In the genomic region with DNA sequence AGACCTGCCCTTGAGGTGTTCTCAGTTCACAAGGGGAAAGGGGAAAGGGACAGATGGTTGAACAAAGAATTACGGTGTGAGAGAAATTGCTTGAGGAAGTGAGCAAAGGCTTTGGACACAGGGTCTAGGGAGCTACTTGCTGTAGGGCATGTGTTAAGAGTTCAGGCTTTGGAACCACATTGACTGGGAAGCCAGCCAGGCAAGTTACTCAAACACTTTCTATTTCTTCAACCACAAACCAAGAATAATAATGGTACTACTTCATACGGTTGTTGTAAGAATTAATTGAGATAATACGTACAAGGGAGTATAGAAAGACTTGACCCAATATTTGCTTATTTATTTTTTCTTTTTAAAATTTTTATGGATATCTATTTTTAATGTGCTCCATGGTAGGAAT, we compare ENCODE assay signal across 8 cellular contexts. TPM values are rescaled to one million over a fixed set of nuclear protein-coding genes. Genes with fewer than 3 reads are reported as not detected.
A peak's percentile ranks its signal among the peaks of the same experiment; 100 is the strongest.
DNase-seq lines count a peak whose midpoint lies in the region; ATAC-seq and TF ChIP-seq lines count a peak whose summit lies in the region.

No MANE protein-coding gene starts in this region.

- peak; percentile 94 for ATAC-seq in GM18502 (IDR thresholded peaks at IDR 0.05; ENCODE audit: poor library complexity, unreplicated experiment)
- peak; percentile 94 for ATAC-seq in HG02678 (IDR thresholded peaks at IDR 0.05; ENCODE audit: unreplicated experiment)
- peak; percentile 25 for ATAC-seq in esophagus mucosa
- no peak for ATAC-seq in GM19035 (IDR thresholded peaks at IDR 0.05; ENCODE audit: unreplicated experiment)

- no peak for TF ChIP-seq CTCF in retinal pigment epithelial cell (conservative IDR thresholded peaks at IDR 0.05; ENCODE audit: low read depth, low read length)

- H3K4me3 ChIP-seq in retinal pigment epithelial cell (ENCODE audit: low read length), result no peak overlapping the region
- no peak overlapping the region for H3K4me3 ChIP-seq in H7 (ENCODE audit: insufficient read depth, low read depth, low read length)

- DNase-seq in NCI-H69 (lab: John Stamatoyannopoulos, UW) (peak; percentile 27), retinal pigment epithelial cell (ENCODE audit: low read depth) (peak; percentile 86), NCI-H1436 treated with DMSO at 0.1 percent for 48 hours (lab: John Stamatoyannopoulos, UW) (no peak), H7 (no peak)

- H3K36me3 ChIP-seq in H7 (replicated peaks; ENCODE audit: control insufficient read depth, insufficient read depth, low read length), result no peaks in the 10 kb centered on the region

- H3K27me3 ChIP-seq in H7 (ENCODE audit: control insufficient read depth, insufficient read depth, low read length), result no peaks in the 10 kb centered on the region

RNA-seq across cellular contexts. Expression of gene AK4, which starts 26.6 kb away (rescaled TPM):
- 51.6 TPM for total RNA-seq in esophagus mucosa
- 227 and 297 TPM in 2 replicates for total RNA-seq in H7 (2014; rRNA removed; shearing (Covaris generic))

Comparison
In these comparisons a context has a peak if more than half of its experiments do, and no peak if none do; other contexts are left out.
1. DNase-seq: peak in NCI-H69 (single experiment) and retinal pigment epithelial cell (single experiment); none in NCI-H1436 treated with DMSO at 0.1 percent for 48 hours (single experiment) and H7 (single experiment).